In the genomic region with DNA sequence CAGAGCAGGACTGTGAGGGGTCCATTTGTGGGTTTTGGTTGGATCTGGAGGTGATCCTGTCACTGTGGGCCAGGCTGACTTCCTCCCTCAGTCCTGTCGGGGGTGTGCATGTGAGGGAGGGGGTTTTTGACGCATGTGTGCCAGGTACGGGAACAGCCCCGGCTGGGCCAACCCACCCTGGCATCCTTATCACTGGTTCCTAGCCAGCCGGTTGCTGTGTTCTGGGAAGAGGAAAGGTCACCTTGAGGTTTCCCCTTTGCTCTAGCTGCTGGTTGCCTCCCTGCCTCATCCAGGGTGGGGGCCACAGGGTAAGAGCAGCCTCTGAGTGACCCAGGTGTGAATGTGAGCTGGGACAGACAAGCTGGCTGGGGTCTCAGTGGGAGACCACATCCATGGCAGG, we compare ENCODE assay signal across 20 cellular contexts. TPM values are rescaled to one million over a fixed set of nuclear protein-coding genes. Genes with fewer than 3 reads are reported as not detected.
"Had no signal": no experiment of that assay in that cellular context is flagged by ENCODE, and none has a peak within 500 bp of the region (broad histone marks: within the 10 kb centered on the region; RNA-seq: fewer than 3 reads in every experiment).

No MANE protein-coding gene starts in this region.

- ATAC-seq: left lung had no signal

- H3K4me1 ChIP-seq: left lung, parathyroid adenoma, uterus had no signal

- H3K4me3 ChIP-seq: coronary artery, left lung, lung, uterus had no signal

- H3K9ac ChIP-seq: parathyroid adenoma had no signal

- H3K27ac ChIP-seq: coronary artery, left lung, parathyroid adenoma, uterus had no signal

- H3K9me3 ChIP-seq: left lung, uterus had no signal

- DNase-seq: effector CD8-positive, alpha-beta T cell; foreskin melanocyte; head of caudate nucleus; hypothalamus; islet precursor cell; left lung; mesenchymal stem cell; midbrain; naive B cell; small intestine; stimulated activated CD4-positive, alpha-beta T cell treated with anti-CD3 and anti-CD28 coated beads, Interleukin-12 subunit alpha, Interleukin-12 subunit beta, amount 100 ng/mL, for 4 hours; stimulated activated naive CD4-positive, alpha-beta T cell; trophoblast cell; uterus had no signal

- H3K36me3 ChIP-seq: left lung, uterus had no signal

RNA-seq across cellular contexts. Expression of a gene that starts 2.5 kb away (rescaled TPM):
- total RNA-seq: chondrocyte, dermis microvascular lymphatic vessel endothelial cell, pulmonary artery endothelial cell, uterus had no signal
